28 cellular contexts compared by ENCODE assay signal in genomic region chr15:41849861-41850260, GRCh38. TPM values are rescaled to one million over a fixed set of nuclear protein-coding genes. Genes with fewer than 3 reads are reported as not detected.
DNase-seq lines count a peak whose midpoint lies in the region; TF ChIP-seq lines count a peak whose summit lies in the region.
"Had no signal": no experiment of that assay in that cellular context is flagged by ENCODE, and none has a peak within 500 bp of the region (broad histone marks: within the 10 kb centered on the region; RNA-seq: fewer than 3 reads in every experiment).

No MANE protein-coding gene starts in this region.

- DNase-seq in G401 (ENCODE audit: low spot score) (peak; percentile 71), breast epithelium (ENCODE audit: low spot score in 2 of 2) (peak; percentile 81 to 83), suprapubic skin (ENCODE audit: low spot score in 2 of 2) (no peak), NCI-H2171 (lab: John Stamatoyannopoulos, UW) (no peak), SJCRH30 (no peak)
- DNase-seq in activated T-cell treated with anti-CD3 and anti-CD28 coated beads, Interleukin-2, amount 50 U/mL, for 24 hours: no peak
- DNase-seq: activated B cell treated with CpG ODN at 0.5 μM for 24 hours; activated CD8-positive, alpha-beta memory T cell treated with anti-CD3 and anti-CD28 coated beads for 24 hours; activated naive CD4-positive, alpha-beta T cell treated with Interleukin-2 at 50 U/mL for 16 hours; activated T-cell treated with anti-CD3 and anti-CD28 coated beads, Interleukin-2, amount 50 U/mL, for 4 hours; amniotic stem cell; DMS79; HFFc6; islet precursor cell; Karpas-422; mesenchymal stem cell; NCI-H1048; NCI-H187; NCI-H69; occipital lobe; RPMI8226; stimulated activated CD4-positive, alpha-beta T cell treated with anti-CD3 and anti-CD28 coated beads, Interleukin-15, amount 100 ng/mL, for 24 hours; stimulated activated CD8-positive, alpha-beta memory T cell treated with anti-CD3 and anti-CD28 coated beads, Interleukin-4, amount 100 ng/mL, for 48 hours; T1000 had no signal

- H3K27me3 ChIP-seq in breast epithelium (no peaks in the 10 kb centered on the region), iPS-15b (ENCODE audit: control insufficient read depth, insufficient read depth, low read length) (no peaks in the 10 kb centered on the region), suprapubic skin (peaks cover 4% of the 10 kb centered on the region), SJCRH30 (no peaks in the 10 kb centered on the region)
- H3K27me3 ChIP-seq: right atrium auricular region had no signal

- H3K36me3 Mint-ChIP-seq in activated T-cell treated with anti-CD3 and anti-CD28 coated beads, Interleukin-2, amount 50 U/mL, for 24 hours (ENCODE audit: low read depth): peaks cover 37% of the 10 kb centered on the region

- H3K27ac Mint-ChIP-seq in activated T-cell treated with anti-CD3 and anti-CD28 coated beads, Interleukin-2, amount 50 U/mL, for 24 hours: no peak overlapping the region
- H3K27ac Mint-ChIP-seq: activated B cell treated with CpG ODN at 0.5 μM for 24 hours, HFFc6 had no signal

- 57% methylated on average over 5 of the region's 8 CpGs for WGBS in suprapubic skin

- H3K4me1 ChIP-seq in breast epithelium: peaks cover 0 to 8% of the 10 kb centered on the region in 2 donors
- H3K4me1 ChIP-seq in iPS-15b (ENCODE audit: control insufficient read depth, insufficient read depth, low read length): no peaks in the 10 kb centered on the region
- H3K4me1 ChIP-seq in suprapubic skin: peaks cover 44% of the 10 kb centered on the region
- peaks cover 3% of the 10 kb centered on the region; the same call in 1 of the 2 replicates for H3K4me1 ChIP-seq in SJCRH30
- H3K4me1 ChIP-seq: esophagus muscularis mucosa, gastroesophageal sphincter, right atrium auricular region had no signal

- intact Hi-C loops in breast epithelium (cut with DNase I; ENCODE audit: low total_unique reads): no loop called here

- no peaks in the 10 kb centered on the region for H3K27me3 Mint-ChIP-seq in activated T-cell treated with anti-CD3 and anti-CD28 coated beads, Interleukin-2, amount 50 U/mL, for 24 hours
- H3K27me3 Mint-ChIP-seq: activated B cell treated with CpG ODN at 0.5 μM for 24 hours had no signal

- peaks cover 8% of the 10 kb centered on the region for H3K4me1 Mint-ChIP-seq in activated T-cell treated with anti-CD3 and anti-CD28 coated beads, Interleukin-2, amount 50 U/mL, for 24 hours (ENCODE audit: low read depth)

- TF ChIP-seq POLR2A in breast epithelium (IDR thresholded peaks at IDR 0.05) (no peak), suprapubic skin (IDR thresholded peaks at IDR 0.05) (no peak)

- H3K9me3 ChIP-seq in breast epithelium (no peaks in the 10 kb centered on the region), iPS-15b (ENCODE audit: control insufficient read depth, insufficient read depth, low read length) (no peaks in the 10 kb centered on the region), suprapubic skin (no peaks in the 10 kb centered on the region), SJCRH30 (replicated peaks) (no peaks in the 10 kb centered on the region)
- H3K9me3 ChIP-seq: esophagus muscularis mucosa, gastroesophageal sphincter, right atrium auricular region had no signal

- peak overlapping the region; percentile 48 to 69 for H3K27ac ChIP-seq in breast epithelium
- H3K27ac ChIP-seq in suprapubic skin: peak overlapping the region; percentile 55
- H3K27ac ChIP-seq in SJCRH30: no peak overlapping the region
- H3K27ac ChIP-seq: esophagus muscularis mucosa, gastroesophageal sphincter, right atrium auricular region had no signal

- H3K4me3 ChIP-seq in breast epithelium: no peak overlapping the region
- no peak overlapping the region for H3K4me3 ChIP-seq in iPS-15b (ENCODE audit: low read depth, low read length)
- no peak overlapping the region for H3K4me3 ChIP-seq in suprapubic skin
- no peak overlapping the region for H3K4me3 ChIP-seq in SJCRH30
- H3K4me3 ChIP-seq: esophagus muscularis mucosa, gastroesophageal sphincter, right atrium auricular region had no signal

- H3K9ac ChIP-seq in iPS-15b (ENCODE audit: low read depth, low read length): peak overlapping the region; percentile 24

- H3K36me3 ChIP-seq in breast epithelium: peaks cover 15% of the 10 kb centered on the region
- H3K36me3 ChIP-seq in iPS-15b (ENCODE audit: control insufficient read depth, insufficient read depth, low read length): peaks cover 21% of the 10 kb centered on the region
- peaks cover 39% of the 10 kb centered on the region for H3K36me3 ChIP-seq in suprapubic skin
- peaks cover 3% of the 10 kb centered on the region; the same call in 1 of the 2 replicates for H3K36me3 ChIP-seq in SJCRH30

- no peak overlapping the region for H3K4me3 Mint-ChIP-seq in activated T-cell treated with anti-CD3 and anti-CD28 coated beads, Interleukin-2, amount 50 U/mL, for 24 hours
- H3K4me3 Mint-ChIP-seq: activated B cell treated with CpG ODN at 0.5 μM for 24 hours; activated T-cell treated with anti-CD3 and anti-CD28 coated beads, Interleukin-2, amount 50 U/mL, for 4 hours; HFFc6 had no signal

- TF ChIP-seq CTCF in breast epithelium (IDR thresholded peaks at IDR 0.05): no peak
- TF ChIP-seq CTCF in suprapubic skin (IDR thresholded peaks at IDR 0.05): no peak

- in situ Hi-C loops in G401 (cut with HindIII; ENCODE audit: low sequenced_read_pairs): no loop called here

- TF ChIP-seq EP300 in suprapubic skin (IDR thresholded peaks at IDR 0.05): no peak

- H3K9me3 Mint-ChIP-seq in activated T-cell treated with anti-CD3 and anti-CD28 coated beads, Interleukin-2, amount 50 U/mL, for 24 hours: no peaks in the 10 kb centered on the region
- H3K9me3 Mint-ChIP-seq: activated B cell treated with CpG ODN at 0.5 μM for 24 hours; activated T-cell treated with anti-CD3 and anti-CD28 coated beads, Interleukin-2, amount 50 U/mL, for 4 hours; HFFc6 had no signal

RNA-seq across cellular contexts. Expression of gene PLA2G4B, which starts 11.2 kb away (rescaled TPM):
- total RNA-seq in G401 (2014; rRNA removed; shearing (Covaris generic)): 0.37 and 0.92 TPM in 2 replicates
- total RNA-seq in breast epithelium (10 to 100 TPM in 2 of 3 donors, 1 to 10 TPM in 1; 3.2 to 11.0 (median 10.2) TPM), suprapubic skin (100 to 1,000 TPM in 1 of 4 donors, 10 to 100 TPM in 3; 59.7 to 195 (median 73.7) TPM)
- 3.0 and 7.2 TPM in 2 replicates for total RNA-seq in SJCRH30 (2014; rRNA removed; shearing (Covaris generic))

RNA-seq across cellular contexts. Expression of gene JMJD7, which starts 22.0 kb away (rescaled TPM):
- total RNA-seq in G401 (2014; rRNA removed; shearing (Covaris generic)): 6.7 and 11.8 TPM in 2 replicates
- total RNA-seq in breast epithelium (10 to 100 TPM in 1 of 3 donors, 1 to 10 TPM in 2; 7.8 to 20.8 (median 8.8) TPM), suprapubic skin (10 to 100 TPM; 45.4 to 88.3 (median 60.9) TPM)
- total RNA-seq in SJCRH30 (2014; rRNA removed; shearing (Covaris generic)): 7.0 and 7.5 TPM in 2 replicates

RNA-seq across cellular contexts. Expression of gene SPTBN5, which starts 44.0 kb away (rescaled TPM):
- 0.37 and 3.5 TPM in 2 replicates for total RNA-seq in G401 (2014; rRNA removed; shearing (Covaris generic))
- total RNA-seq in breast epithelium (1 to 10 TPM in 2 of 3 donors, under 1 TPM in 1; 0.16 to 2.3 (median 2.0) TPM), suprapubic skin (1 to 10 TPM; 1.3 to 3.4 (median 2.8) TPM)
- 0.38 and 0.55 TPM in 2 replicates for total RNA-seq in SJCRH30 (2014; rRNA removed; shearing (Covaris generic))

Comparison
In these comparisons a context has a peak if more than half of its experiments do, and no peak if none do; other contexts are left out.
1. DNase-seq: peak in G401 (single experiment) and breast epithelium (2 of 2); none in suprapubic skin (0 of 2), NCI-H2171 (single experiment), activated T-cell treated with anti-CD3 and anti-CD28 coated beads, Interleukin-2, amount 50 U/mL, for 24 hours (single experiment) and SJCRH30 (0 of 2).